8 cellular contexts compared by ENCODE assay signal in the genomic region with DNA sequence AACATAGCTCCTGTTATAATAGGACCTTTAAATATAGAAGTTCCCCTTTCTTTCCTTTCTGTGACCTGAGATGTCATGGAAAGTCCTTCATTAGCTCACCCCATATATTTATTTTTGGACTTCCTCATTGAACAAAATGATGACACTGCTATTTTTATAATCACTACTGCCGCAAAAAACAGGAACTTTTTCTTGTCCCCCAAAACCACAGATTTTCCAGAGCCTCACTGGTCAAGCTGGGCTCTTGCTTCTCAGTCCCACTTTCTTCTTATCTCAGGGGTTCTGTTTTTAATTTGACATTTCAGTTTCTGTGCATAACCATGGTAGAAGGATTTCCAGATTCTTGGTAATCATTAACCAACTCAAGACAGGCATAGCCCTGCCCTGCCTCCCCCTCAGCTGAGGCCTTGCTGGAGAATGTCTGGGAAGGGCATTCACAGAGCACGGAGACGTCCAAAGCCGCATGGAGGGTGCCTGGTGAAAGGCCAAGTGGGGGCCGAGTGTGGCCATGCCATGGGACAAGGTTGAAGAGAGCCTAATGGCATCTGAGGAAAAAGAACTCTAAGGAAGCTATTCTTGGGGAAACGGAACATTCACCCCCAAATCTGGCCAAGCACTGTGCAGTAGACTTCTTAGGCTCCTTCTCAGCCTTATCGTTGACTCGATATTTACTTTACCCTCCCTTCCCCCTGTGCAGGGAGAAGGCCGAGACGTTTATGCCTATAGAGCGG.
DNase-seq lines count a peak whose midpoint lies in the region; ATAC-seq, FAIRE-seq and TF ChIP-seq lines count a peak whose summit lies in the region.

No MANE protein-coding gene starts in this region.

- H3K36me3 ChIP-seq in K562 (ENCODE audit: control insufficient read depth, insufficient read depth, low read length): no peaks in the 10 kb centered on the region
- H3K36me3 ChIP-seq in upper lobe of right lung: no peaks in the 10 kb centered on the region
- H3K36me3 ChIP-seq in brain microvascular endothelial cell (replicated peaks): no peaks in the 10 kb centered on the region

- H3K9me3 ChIP-seq in right cardiac atrium (ENCODE audit: control insufficient read depth, low read length): no peaks in the 10 kb centered on the region
- H3K9me3 ChIP-seq in K562 (replicated peaks; ENCODE audit: control insufficient read depth, insufficient read depth, low read depth, low read length): no peaks in the 10 kb centered on the region
- H3K9me3 ChIP-seq in upper lobe of right lung: no peaks in the 10 kb centered on the region

- no peak for TF ChIP-seq POLR2A in K562 (conservative IDR thresholded peaks at IDR 0.05)

- no peak for DNase-seq in left ventricle myocardium superior
- DNase-seq in right cardiac atrium: no peak
- no peak for DNase-seq in K562 (ENCODE audit: extremely low read depth in 1 of 4, low spot score in 3 of 4)
- DNase-seq in upper lobe of right lung: peak; percentile 69
- no peak for DNase-seq in NCI-H1417 treated with DMSO at 0.1 percent for 48 hours (lab: John Stamatoyannopoulos, UW)
- no peak for DNase-seq in brain microvascular endothelial cell
- DNase-seq in middle frontal gyrus (ENCODE audit: extremely low spot score, low spot score): no peak

- WGBS in right cardiac atrium: 89% methylated on average over 11 of the region's 11 CpGs
- WGBS in K562 (ENCODE audit: insufficient coverage, low coverage, missing lambda C conversion rate): under 1% methylated on average over 11 of the region's 11 CpGs

- intact Hi-C loops in left ventricle myocardium superior (cut with micrococcal nuclease) (no loop called here), right cardiac atrium (cut with DNase I) (no loop called here), K562 (cut with micrococcal nuclease) (no loop called here), upper lobe of right lung (cut with DNase I) (no loop called here)

- no peak for TF ChIP-seq EP300 in K562 (IDR thresholded peaks at IDR 0.05; ENCODE audit: low read length)

- FAIRE-seq in K562 (lab: Jason Lieb, UNC): no peak

- ATAC-seq in left ventricle myocardium superior (peak; percentile 58), right cardiac atrium (no peak), HG03342 (IDR thresholded peaks at IDR 0.05; ENCODE audit: unreplicated experiment) (peak; percentile 57), K562 (no peak), upper lobe of right lung (peak; percentile 73)

- no peaks in the 10 kb centered on the region for H4K20me1 ChIP-seq in K562 (replicated peaks; ENCODE audit: control insufficient read depth, insufficient read depth, low read length)

- H3K4me3 ChIP-seq in right cardiac atrium (ENCODE audit: low read length) (no peak overlapping the region), K562 (no peak overlapping the region), upper lobe of right lung (no peak overlapping the region), brain microvascular endothelial cell (ENCODE audit: low read depth, low read length) (no peak overlapping the region)

- no peaks in the 10 kb centered on the region for H3K79me2 ChIP-seq in K562 (ENCODE audit: control insufficient read depth, insufficient read depth, low read length)

- CTCF ChIA-PET in K562 (lab: Yijun Ruan, JAX; ENCODE audit: low intra/inter-chr PET ratio): interaction anchor here (0.6 kb wide), 1 partner anchor 507 kb away, joined by 3 read pairs; no protein-coding TSS in a partner anchor

- H3K27me3 ChIP-seq in right cardiac atrium (ENCODE audit: control insufficient read depth, insufficient read depth) (no peaks in the 10 kb centered on the region), K562 (ENCODE audit: control insufficient read depth in 2 of 2, insufficient read depth in 2 of 2, low read length in 2 of 2) (no peaks in the 10 kb centered on the region), upper lobe of right lung (no peaks in the 10 kb centered on the region), brain microvascular endothelial cell (replicated peaks) (no peaks in the 10 kb centered on the region)

- BruUV-seq in K562 (replicated peaks; lab: Mats Ljungman, UMichigan): no TSS peak

- H3K9me1 ChIP-seq in K562 (ENCODE audit: control insufficient read depth, insufficient read depth, low read length): no peaks in the 10 kb centered on the region

- H3K27ac ChIP-seq in right cardiac atrium (ENCODE audit: low read length) (no peak overlapping the region), K562 (ENCODE audit: extremely low read depth, low read depth, low read length) (no peak overlapping the region), upper lobe of right lung (no peak overlapping the region), brain microvascular endothelial cell (no peak overlapping the region)

- no peak for TF ChIP-seq RAD21 in K562 (CRISPR knock-in tag; conservative IDR thresholded peaks at IDR 0.05 in 1 of 2, IDR thresholded peaks at IDR 0.05 in 1 of 2)

- no peak overlapping the region for H3K9ac ChIP-seq in K562 (ENCODE audit: insufficient read depth in 1 of 2, low read depth in 2 of 2, low read length in 2 of 2)

- H2AFZ ChIP-seq in K562 (ENCODE audit: low read depth, low read length): no peak overlapping the region

- TF ChIP-seq CTCF in K562 (IDR thresholded peaks at IDR 0.05 in 2 of 3, conservative IDR thresholded peaks at IDR 0.05 in 1 of 3; ENCODE audit: insufficient read depth in 2 of 3, low read depth in 1 of 3, low read length in 3 of 3) (no peak), upper lobe of right lung (IDR thresholded peaks at IDR 0.05) (no peak), brain microvascular endothelial cell (IDR thresholded peaks at IDR 0.05; ENCODE audit: low read depth, low read length, missing control alignments) (no peak)

- POLR2A ChIA-PET in K562 (lab: Yijun Ruan, JAX): no interaction called here

- H3K4me2 ChIP-seq in K562 (ENCODE audit: insufficient read depth, low read length): no peak overlapping the region

- in situ Hi-C loops in K562 (cut with MboI) (no loop called here), brain microvascular endothelial cell (cut with HindIII; ENCODE audit: low pct_ligation_motif_present, low sequenced_read_pairs) (no loop called here)

- H3K4me1 ChIP-seq in right cardiac atrium (ENCODE audit: control insufficient read depth, insufficient read depth, low read length): peaks cover 4% of the 10 kb centered on the region
- no peaks in the 10 kb centered on the region for H3K4me1 ChIP-seq in K562 (replicated peaks in 1 of 2; ENCODE audit: control insufficient read depth in 2 of 2, insufficient read depth in 2 of 2, low read length in 2 of 2)
- no peaks in the 10 kb centered on the region for H3K4me1 ChIP-seq in upper lobe of right lung

Comparison
In these comparisons a context has a peak if more than half of its experiments do, and no peak if none do; other contexts are left out.
1. ATAC-seq: peak in left ventricle myocardium superior (single experiment), HG03342 (single experiment) and upper lobe of right lung (single experiment); none in right cardiac atrium (0 of 2) and K562 (single experiment).